Comparison of ENCODE assay signal across 19 cellular contexts in the genomic region with DNA sequence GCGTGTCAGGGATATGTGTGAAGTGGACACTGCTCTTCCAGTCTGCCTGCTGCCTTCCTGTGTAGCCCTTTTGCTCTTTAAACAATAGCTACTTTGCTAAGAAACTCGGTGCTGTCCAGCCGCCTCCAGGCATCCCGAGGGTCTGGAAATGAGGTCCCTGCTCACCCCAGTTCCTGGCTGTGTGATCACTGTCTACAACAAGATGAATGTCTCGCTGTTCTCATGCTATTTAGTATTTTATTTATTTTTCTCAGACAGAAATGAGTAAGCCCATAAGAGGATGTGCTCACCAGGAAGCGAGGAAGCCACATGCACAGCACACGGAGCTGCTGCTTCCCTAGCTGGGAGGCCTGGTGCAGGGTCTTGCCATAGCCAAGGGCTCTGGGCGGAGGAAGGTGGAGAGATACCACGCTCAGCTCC.
DNase-seq lines count a peak whose midpoint lies in the region; ATAC-seq and TF ChIP-seq lines count a peak whose summit lies in the region.
"Had no signal": no experiment of that assay in that cellular context is flagged by ENCODE, and none has a peak within 500 bp of the region (broad histone marks: within the 10 kb centered on the region; RNA-seq: fewer than 3 reads in every experiment).

No MANE protein-coding gene starts in this region.

- peak overlapping the region; percentile 37; the same call in 1 of the 2 replicates for H2AK5ac ChIP-seq in IMR-90 (ENCODE audit: low read depth, low read length)

- H2AK9ac ChIP-seq in IMR-90 (replicated peaks; ENCODE audit: low read depth, low read length, poor library complexity) = no peak overlapping the region

- no peak for TF ChIP-seq RAD21 in IMR-90 (IDR thresholded peaks at IDR 0.05; ENCODE audit: low read length)

- no peak overlapping the region for H3K9ac ChIP-seq in IMR-90 (ENCODE audit: low read depth, low read length)
- H3K9ac ChIP-seq: KMS-11 had no signal

- no peaks in the 10 kb centered on the region for H3K79me1 ChIP-seq in IMR-90 (ENCODE audit: low read depth in 1 of 2, low read length in 2 of 2)

- H2BK120ac ChIP-seq in IMR-90 (ENCODE audit: low read depth, low read length) = peak overlapping the region; percentile 66

- H4K5ac ChIP-seq in IMR-90 (ENCODE audit: low read depth, low read length) = no peak overlapping the region

- dilution Hi-C loops in IMR-90 (cut with HindIII; ENCODE audit: low sequenced_read_pairs, unreplicated experiment) = no loop called here

- no peaks in the 10 kb centered on the region for H3K36me3 ChIP-seq in IMR-90 (ENCODE audit: control insufficient read depth, insufficient read depth, low read length)
- H3K36me3 ChIP-seq in tibial nerve = no peaks in the 10 kb centered on the region
- H3K36me3 ChIP-seq in adrenal gland (replicated peaks in 1 of 2) = no peaks in the 10 kb centered on the region

- in situ Hi-C loops in IMR-90 (cut with MboI; ENCODE audit: low sequenced_read_pairs) = no loop called here
- in situ Hi-C loops in astrocyte of the spinal cord (cut with HindIII; ENCODE audit: low sequenced_read_pairs) = no loop called here

- H3K9me1 ChIP-seq in IMR-90 (ENCODE audit: insufficient read depth, low read length) = 0 out of 2 replicates have a peak, but pooled peaks cover 7% of the 10 kb centered on the region

- ATAC-seq in IMR-90 (ENCODE audit: low read depth) (peak; percentile 85), HG02623 (IDR thresholded peaks at IDR 0.05; ENCODE audit: unreplicated experiment) (no peak)
- ATAC-seq: mucosa of descending colon; stimulated activated memory B cell treated with anti-CD40 and anti-IgM and Interleukin-4, amounts not matched to agents 10 μg/mL and 1 μg/mL and 100 μg/mL, for 72 hours had no signal

- no peak overlapping the region for H2BK15ac ChIP-seq in IMR-90 (ENCODE audit: low read depth, low read length)

- peak; percentile 10 for DNase-seq in AG09309 (ENCODE audit: low read depth)
- peak; percentile 48 for DNase-seq in IMR-90
- DNase-seq in astrocyte of the spinal cord (ENCODE audit: low read depth, low spot score) = peak; percentile 54
- peak; percentile 14 for DNase-seq in left kidney (ENCODE audit: low read depth, low spot score)
- no peak for DNase-seq in DMS 273 (lab: John Stamatoyannopoulos, UW; ENCODE audit: unreplicated experiment)
- DNase-seq in tibial nerve (ENCODE audit: low spot score in 2 of 2) = no peak
- no peak for DNase-seq in adrenal gland
- DNase-seq: activated CD4-positive, alpha-beta T cell treated with anti-CD3 and anti-CD28 coated beads, Interleukin-2, amount 50 U/mL, for 1 hour; activated T-cell treated with anti-CD3 and anti-CD28 coated beads, Interleukin-2, amount 50 U/mL, for 24 hours; endodermal cell; kidney; mucosa of descending colon; NCI-H1436; NCI-H2227 treated with DMSO at 0.1 percent for 48 hours; occipital lobe had no signal

- BruUV-seq in IMR-90 (replicated peaks; lab: Mats Ljungman, UMichigan) = no TSS peak

- H3K4me3 ChIP-seq in AG09309 (ENCODE audit: control insufficient read depth, low read depth, low read length) = no peak overlapping the region
- no peak overlapping the region for H3K4me3 ChIP-seq in IMR-90 (ENCODE audit: insufficient read depth, low read depth, low read length)
- no peak overlapping the region for H3K4me3 ChIP-seq in astrocyte of the spinal cord (ENCODE audit: low read depth, low read length)
- H3K4me3 ChIP-seq in tibial nerve = no peak overlapping the region
- no peak overlapping the region for H3K4me3 ChIP-seq in adrenal gland
- H3K4me3 ChIP-seq: mucosa of descending colon had no signal

- H3K9me3 ChIP-seq in IMR-90 (ENCODE audit: control insufficient read depth, insufficient read depth, low read length) (no peaks in the 10 kb centered on the region), tibial nerve (no peaks in the 10 kb centered on the region), adrenal gland (replicated peaks in 1 of 3) (no peaks in the 10 kb centered on the region)
- H3K9me3 ChIP-seq: mucosa of descending colon had no signal

- H3K27ac ChIP-seq in IMR-90 (ENCODE audit: insufficient read depth, low read length) (no peak overlapping the region), tibial nerve (no peak overlapping the region), adrenal gland (no peak overlapping the region)
- H3K27ac ChIP-seq: HL-60, KMS-11 had no signal

- no peak overlapping the region for H2BK5ac ChIP-seq in IMR-90 (ENCODE audit: low read depth, low read length, poor library complexity, severe bottlenecking)

- no peaks in the 10 kb centered on the region for H4K20me1 ChIP-seq in IMR-90 (ENCODE audit: insufficient read depth, low read length)

- peak overlapping the region; percentile 33; the same call in 1 of the 2 replicates for H2BK20ac ChIP-seq in IMR-90 (ENCODE audit: low read depth, low read length)

- 0 out of 2 replicates have a peak overlapping the region, but pooled peaks have one; percentile 53 for H3K14ac ChIP-seq in IMR-90 (replicated peaks; ENCODE audit: low read depth, low read length)

- peak overlapping the region; percentile 84 for H2AFZ ChIP-seq in IMR-90 (replicated peaks; ENCODE audit: low read length, poor library complexity)

- H3K18ac ChIP-seq in IMR-90 (ENCODE audit: low read depth, low read length) = no peak overlapping the region

- peak overlapping the region in 1 of 2 experiments; percentile 73; a peak in 2 of 4 replicates for H4K8ac ChIP-seq in IMR-90 (ENCODE audit: low read depth in 2 of 2, low read length in 2 of 2)

- intact Hi-C loops in IMR-90 (cut with micrococcal nuclease) = no loop called here
- intact Hi-C loops in adrenal gland (cut with DNase I) = no loop called here

- POLR2A ChIA-PET in IMR-90 (lab: Charles Lee; ENCODE audit: unreplicated experiment) = no interaction called here

- H3K4me1 ChIP-seq in IMR-90 (ENCODE audit: control insufficient read depth, insufficient read depth, low read length) (peaks cover 8% of the 10 kb centered on the region; the same call in 1 of the 2 replicates), tibial nerve (peaks cover 0 to 9% (median 0%) of the 10 kb centered on the region in 4 donors), adrenal gland (replicated peaks in 1 of 2) (no peaks in the 10 kb centered on the region)

- TF ChIP-seq POLR2A in IMR-90 (IDR thresholded peaks at IDR 0.05; ENCODE audit: low read depth, low read length) (no peak), tibial nerve (IDR thresholded peaks at IDR 0.05) (no peak), adrenal gland (IDR thresholded peaks at IDR 0.05) (no peak)

- TF ChIP-seq EP300 in tibial nerve (IDR thresholded peaks at IDR 0.05) = no peak

- H3K4me2 ChIP-seq in IMR-90 (ENCODE audit: low read depth, low read length) = no peak overlapping the region
- H3K4me2 ChIP-seq: KMS-11 had no signal

- CTCF ChIA-PET in IMR-90 (lab: Yijun Ruan, JAX) = interaction anchor here (0.6 to 0.7 kb wide), 2 partner anchors 946 to 1078 kb away, joined by 3 read pairs; no protein-coding TSS in a partner anchor

- H3K27me3 ChIP-seq in IMR-90 (ENCODE audit: control insufficient read depth, insufficient read depth, low read length) (no peaks in the 10 kb centered on the region), tibial nerve (no peaks in the 10 kb centered on the region), adrenal gland (no peaks in the 10 kb centered on the region)

- H4K91ac ChIP-seq in IMR-90 (ENCODE audit: insufficient read depth, low read depth, low read length) = peak overlapping the region; percentile 67

- no peak overlapping the region for H3K23ac ChIP-seq in IMR-90 (ENCODE audit: low read depth, low read length)

- TF ChIP-seq CTCF in AG09309 (IDR thresholded peaks at IDR 0.05; ENCODE audit: control insufficient read depth, insufficient read depth, low read depth, low read length, missing control alignments) (no peak), IMR-90 (conservative IDR thresholded peaks at IDR 0.05; ENCODE audit: low read depth, low read length) (no peak), astrocyte of the spinal cord (IDR thresholded peaks at IDR 0.05; ENCODE audit: low read depth, low read length) (no peak), tibial nerve (IDR thresholded peaks at IDR 0.05) (no peak), adrenal gland (IDR thresholded peaks at IDR 0.05) (no peak)

- H3K4ac ChIP-seq in IMR-90 (ENCODE audit: low read depth, low read length) = peak overlapping the region; percentile 70

- H3K56ac ChIP-seq in IMR-90 (ENCODE audit: extremely low read depth, insufficient read depth, low read length) = no peak overlapping the region

- WGBS in IMR-90 (ENCODE audit: extremely low coverage in 2 of 2, insufficient read length in 1 of 2), 2 experiments = no CpG with 5 or more reads among the region's 9 CpGs
- 58 to 60% methylated on average over 9 of the region's 9 CpGs for WGBS in tibial nerve, 2 donors
- 56 to 62% (median 60%) methylated on average over 7 to 9 of the region's 9 CpGs for WGBS in adrenal gland, 4 donors

TF ChIP-seq in IMR-90, 13 proteins besides CTCF, POLR2A, EP300 and RAD21 (continues in another document):
- TF ChIP-seq RFX5 (IDR thresholded peaks at IDR 0.05; ENCODE audit: low read depth, low read length) (no peak), MAZ (IDR thresholded peaks at IDR 0.05; ENCODE audit: borderline replicate concordance, low read depth, low read length) (no peak), FOS (IDR thresholded peaks at IDR 0.05; ENCODE audit: low read depth, low read length) (no peak), NFE2L2 (IDR thresholded peaks at IDR 0.05; ENCODE audit: low read depth, low read length) (no peak), CEBPB (IDR thresholded peaks at IDR 0.05; ENCODE audit: low read depth, low read length) (no peak), ELK1 (IDR thresholded peaks at IDR 0.05; ENCODE audit: borderline replicate concordance, low read depth, low read length) (no peak), BHLHE40 (IDR thresholded peaks at IDR 0.05; ENCODE audit: low read depth, low read length) (no peak), MAFK (IDR thresholded peaks at IDR 0.05; ENCODE audit: low read depth, low read length) (no peak)
- TF ChIP-seq, protein P1, sequence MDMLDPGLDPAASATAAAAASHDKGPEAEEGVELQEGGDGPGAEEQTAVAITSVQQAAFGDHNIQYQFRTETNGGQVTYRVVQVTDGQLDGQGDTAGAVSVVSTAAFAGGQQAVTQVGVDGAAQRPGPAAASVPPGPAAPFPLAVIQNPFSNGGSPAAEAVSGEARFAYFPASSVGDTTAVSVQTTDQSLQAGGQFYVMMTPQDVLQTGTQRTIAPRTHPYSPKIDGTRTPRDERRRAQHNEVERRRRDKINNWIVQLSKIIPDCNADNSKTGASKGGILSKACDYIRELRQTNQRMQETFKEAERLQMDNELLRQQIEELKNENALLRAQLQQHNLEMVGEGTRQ (IDR thresholded peaks at IDR 0.05; ENCODE audit: low read depth, low read length) = no peak

Comparison
In these comparisons a context has a peak if more than half of its experiments do, and no peak if none do; other contexts are left out.
1. DNase-seq: peak in AG09309 (single experiment), IMR-90 (single experiment), astrocyte of the spinal cord (single experiment) and left kidney (single experiment); none in DMS 273 (single experiment), tibial nerve (0 of 2) and adrenal gland (0 of 7).